Comparison of ENCODE assay signal across 8 cellular contexts in the genomic region with DNA sequence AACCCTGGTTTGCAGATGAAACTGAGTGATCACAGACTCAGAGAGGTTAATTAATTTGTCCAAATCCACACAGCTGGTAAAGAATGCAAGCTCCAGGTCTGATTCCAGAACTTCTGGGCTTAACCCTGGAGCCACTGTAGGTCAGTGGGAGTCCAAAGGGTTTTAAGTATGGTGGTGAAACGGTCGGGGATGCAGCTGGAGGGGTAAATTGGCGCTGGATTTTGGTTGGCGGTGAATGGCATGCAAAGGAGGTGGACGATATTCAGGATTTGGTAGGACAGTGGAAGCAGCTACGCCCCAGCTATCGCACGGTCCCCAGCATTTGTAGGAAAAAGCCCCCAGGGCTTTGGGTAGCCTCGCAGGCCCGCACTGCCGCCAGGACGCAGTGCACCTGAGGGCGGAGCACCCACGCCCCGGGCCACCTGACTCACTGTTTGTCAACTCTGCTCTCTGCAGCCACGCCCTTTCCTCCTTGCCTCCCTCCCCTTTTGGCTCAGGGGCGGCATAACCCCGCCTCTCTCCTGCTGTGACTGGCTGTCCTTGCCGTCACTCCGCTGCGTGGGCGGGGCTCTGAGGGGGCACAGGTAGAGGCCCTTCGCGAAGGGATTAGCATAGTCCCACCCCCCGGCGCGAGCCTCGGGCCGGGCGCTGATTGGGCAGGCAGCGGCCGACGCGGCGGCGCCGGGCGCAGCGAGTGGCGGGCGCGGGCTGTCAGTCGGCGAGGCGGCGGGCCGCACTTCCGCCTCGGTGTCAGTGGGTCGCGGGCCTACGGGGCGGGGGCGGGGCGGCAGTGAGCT. TPM values are rescaled to one million over a fixed set of nuclear protein-coding genes. Genes with fewer than 3 reads are reported as not detected.
DNase-seq lines count a peak whose midpoint lies in the region; ATAC-seq and TF ChIP-seq lines count a peak whose summit lies in the region.

A gene (plus strand): TSS at position 750 of the 797 bp plus-strand sequence. CDS start 17,664 bp downstream, outside the sequence.

- H3K27ac ChIP-seq in PC-9: peak within 1 kb of the TSS; percentile 41

- peak; percentile 92 for DNase-seq in DMS114 treated with DMSO at 0.1 percent for 48 hours (lab: John Stamatoyannopoulos, UW; ENCODE audit: unreplicated experiment)
- peak; percentile 96 for DNase-seq in Jurkat, Clone E6-1 (ENCODE audit: low read depth, low spot score)
- DNase-seq in PC-9: peak; percentile 97 to 100
- DNase-seq in activated T-cell treated with anti-CD3 and anti-CD28 coated beads, Interleukin-2, amount 50 U/mL, for 1 hour: peak; percentile 100
- peak; percentile 56 for DNase-seq in epithelial cell of proximal tubule (ENCODE audit: low read depth)
- DNase-seq in stimulated activated CD8-positive, alpha-beta memory T cell treated with anti-CD3 and anti-CD28 coated beads, Interleukin-7, amount 100 ng/mL, for 1 hour (ENCODE audit: low read depth in 2 of 2): peak; percentile 100

- TF ChIP-seq CTCF in PC-9 (conservative IDR thresholded peaks at IDR 0.05) (no peak), epithelial cell of proximal tubule (conservative IDR thresholded peaks at IDR 0.05; ENCODE audit: low read depth, low read length) (no peak)

- peak within 1 kb of the TSS; percentile 96 for H3K4me2 ChIP-seq in PC-9

- no TSS peak for BruUV-seq in PC-9 (replicated peaks; lab: Mats Ljungman, UMichigan)

- peak within 1 kb of the TSS; percentile 40 for H2AFZ ChIP-seq in PC-9

- H3K9ac ChIP-seq in mucosa of stomach (ENCODE audit: low read length): peak within 1 kb of the TSS; percentile 83

- peaks cover 15% of the 10 kb centered on the region for H3F3A ChIP-seq in PC-9 (ENCODE audit: insufficient read depth, low read depth)

- H3K9me2 ChIP-seq in PC-9 (ENCODE audit: insufficient read depth): no peaks in the 10 kb centered on the region

- H3K4me1 ChIP-seq in PC-9 (replicated peaks; ENCODE audit: insufficient read depth) (peaks cover 37% of the 10 kb centered on the region), mucosa of stomach (ENCODE audit: control insufficient read depth, insufficient read depth, low read length) (peaks cover 44% of the 10 kb centered on the region)

- POLR2A ChIA-PET in PC-9 (lab: Charles Lee; ENCODE audit: unreplicated experiment): interaction anchor here (0.5 to 0.7 kb wide), 3 partner anchors 53 to 674 kb away, joined by 3 to 11 read pairs (median 4); a partner anchor contains a TSS

- H3K36me3 ChIP-seq in PC-9 (ENCODE audit: low read depth) (peaks cover 24% of the 10 kb centered on the region), mucosa of stomach (ENCODE audit: control insufficient read depth, insufficient read depth, low read length) (no peaks in the 10 kb centered on the region)

- intact Hi-C loops in PC-9 (cut with micrococcal nuclease; ENCODE audit: unreplicated experiment): loop anchor here (1.0 to 2.0 kb wide), 4 partner anchors 29 to 129 kb away; a partner anchor contains a TSS

- H3K27me3 ChIP-seq in PC-9 (ENCODE audit: insufficient read depth, low read depth) (no peaks in the 10 kb centered on the region), mucosa of stomach (ENCODE audit: control insufficient read depth, insufficient read depth, low read length) (no peaks in the 10 kb centered on the region)

- H3K9me3 ChIP-seq in PC-9 (ENCODE audit: insufficient read depth, low read depth) (no peaks in the 10 kb centered on the region), mucosa of stomach (ENCODE audit: control insufficient read depth, low read length) (no peaks in the 10 kb centered on the region)

- CTCF ChIA-PET in PC-9 (lab: Charles Lee): interaction anchor here (0.6 kb wide), 1 partner anchor 144 kb away, joined by 4 read pairs; no protein-coding TSS in a partner anchor

- H4K20me1 ChIP-seq in PC-9 (ENCODE audit: insufficient read depth): peaks cover 41% of the 10 kb centered on the region

- peaks cover 43% of the 10 kb centered on the region for H3K79me2 ChIP-seq in PC-9 (ENCODE audit: low read depth)

- peak; percentile 97 for ATAC-seq in GM21619 (IDR thresholded peaks at IDR 0.05; ENCODE audit: unreplicated experiment)

- peak within 1 kb of the TSS; percentile 71 for H3K4me3 ChIP-seq in Jurkat, Clone E6-1 (ENCODE audit: low read length)
- H3K4me3 ChIP-seq in PC-9 (peak within 1 kb of the TSS; percentile 90), epithelial cell of proximal tubule (ENCODE audit: low read depth, low read length) (peak within 1 kb of the TSS; percentile 81), mucosa of stomach (ENCODE audit: low read length) (peak within 1 kb of the TSS; percentile 29)

RNA-seq across cellular contexts. Expression of the gene that starts here (rescaled TPM):
- 18.9 TPM for polyA plus RNA-seq in Jurkat, Clone E6-1 (2012; ENCODE audit: insufficient read depth, insufficient read length)
- total RNA-seq in PC-9 (2021): 84.8 and 90.7 TPM in 2 replicates
- total RNA-seq in epithelial cell of proximal tubule: 17.1 and 20.6 TPM in 2 replicates

Comparison
In these comparisons a context has a peak if more than half of its experiments do, and no peak if none do; other contexts are left out.
1. Peak in every context shown above with its lines: DNase-seq, ATAC-seq, H3K4me3 ChIP-seq and H3K27ac ChIP-seq.
2. H3K4me3 ChIP-seq: peak in every context shown above with its lines; median percentile 90 in PC-9; 81 in epithelial cell of proximal tubule; 71 in Jurkat, Clone E6-1; 29 in mucosa of stomach.